Comparison of ENCODE assay signal across 8 cellular contexts in the genomic region with DNA sequence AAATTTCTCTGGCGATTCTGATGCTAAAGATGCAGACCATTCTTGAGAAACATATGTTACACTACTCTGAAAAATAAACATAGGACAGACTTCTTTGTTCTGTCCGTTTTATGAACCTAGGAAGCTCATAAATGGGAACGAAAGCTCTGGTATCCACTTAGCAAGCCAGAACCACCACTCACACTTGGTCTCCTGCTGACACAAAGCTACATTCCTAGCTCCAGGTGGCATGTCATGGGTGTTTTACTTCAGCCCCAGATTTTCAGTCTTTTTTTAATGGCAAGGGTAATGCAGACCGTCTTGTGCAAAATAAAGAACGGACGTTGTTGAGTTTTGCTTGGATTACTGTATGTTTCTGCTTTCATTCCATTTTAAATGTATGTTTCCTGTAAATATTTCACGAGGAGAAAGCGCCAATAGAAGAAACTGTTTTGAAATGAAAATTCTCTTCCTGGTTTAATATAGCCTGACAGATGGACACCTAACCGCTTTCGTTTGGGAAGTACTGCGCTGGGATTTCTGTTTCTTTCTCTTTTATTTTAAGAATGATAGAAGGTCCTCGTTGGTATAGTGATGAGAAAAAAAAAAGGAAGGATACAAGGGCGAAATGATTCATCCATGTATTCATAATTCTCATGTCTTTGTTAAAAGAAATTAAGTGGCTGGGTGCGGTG. TPM values are rescaled to one million over a fixed set of nuclear protein-coding genes. Genes with fewer than 3 reads are reported as not detected.
DNase-seq lines count a peak whose midpoint lies in the region; ATAC-seq and TF ChIP-seq lines count a peak whose summit lies in the region.

No MANE protein-coding gene starts in this region.

- H3K4me1 Mint-ChIP-seq in activated naive CD4-positive, alpha-beta T cell treated with anti-CD3 and anti-CD28 coated beads for 36 hours (ENCODE audit: low read depth), result peaks cover 23% of the 10 kb centered on the region
- H3K4me1 Mint-ChIP-seq in activated naive CD8-positive, alpha-beta T cell treated with anti-CD3 and anti-CD28 coated beads for 36 hours, result peaks cover 12% of the 10 kb centered on the region

- H3K27me3 ChIP-seq in sigmoid colon, result no peaks in the 10 kb centered on the region

- peaks cover 2% of the 10 kb centered on the region for H3K36me3 Mint-ChIP-seq in activated naive CD4-positive, alpha-beta T cell treated with anti-CD3 and anti-CD28 coated beads for 36 hours (ENCODE audit: low read depth)
- peaks cover 6% of the 10 kb centered on the region for H3K36me3 Mint-ChIP-seq in activated naive CD8-positive, alpha-beta T cell treated with anti-CD3 and anti-CD28 coated beads for 36 hours

- no peak for TF ChIP-seq POLR2A in sigmoid colon (IDR thresholded peaks at IDR 0.05)

- H3K4me1 ChIP-seq in sigmoid colon, result peaks cover 0 to 19% (median 11%) of the 10 kb centered on the region in 4 donors

- H3K27me3 Mint-ChIP-seq in activated naive CD4-positive, alpha-beta T cell treated with anti-CD3 and anti-CD28 coated beads for 36 hours (ENCODE audit: low read depth), result no peaks in the 10 kb centered on the region
- H3K27me3 Mint-ChIP-seq in activated naive CD8-positive, alpha-beta T cell treated with anti-CD3 and anti-CD28 coated beads for 36 hours, result no peaks in the 10 kb centered on the region

- H3K4me3 Mint-ChIP-seq in activated naive CD4-positive, alpha-beta T cell treated with anti-CD3 and anti-CD28 coated beads for 36 hours, result peak overlapping the region; percentile 100
- H3K4me3 Mint-ChIP-seq in activated naive CD8-positive, alpha-beta T cell treated with anti-CD3 and anti-CD28 coated beads for 36 hours, result peak overlapping the region; percentile 100

- intact Hi-C loops in activated naive CD4-positive, alpha-beta T cell treated with anti-CD3 and anti-CD28 coated beads for 36 hours (cut with micrococcal nuclease), result loop anchor here (5.0 to 10.0 kb wide), 3 partner anchors 325 to 515 kb away; partner anchors contain the start of genes OASL and RPLP0
- intact Hi-C loops in sigmoid colon (cut with DNase I), result loop anchor here (2.0 to 10.0 kb wide), 2 partner anchors 33 to 95 kb away; partner anchors contain the start of genes COX6A1 and DYNLL1

- CTCF ChIA-PET in activated naive CD4-positive, alpha-beta T cell treated with anti-CD3 and anti-CD28 coated beads for 36 hours (lab: Charles Lee), result interaction anchor here (0.6 to 1.5 kb wide), 4 partner anchors 8 to 504 kb away, joined by 3 to 5 read pairs (median 4); no protein-coding TSS in a partner anchor

- 6 to 21% methylated on average over 14 of the region's 14 CpGs for WGBS in sigmoid colon, 2 donors

- no peak for TF ChIP-seq EP300 in sigmoid colon (IDR thresholded peaks at IDR 0.05)

- no peaks in the 10 kb centered on the region for H3K36me3 ChIP-seq in sigmoid colon

- TF ChIP-seq CTCF in sigmoid colon (IDR thresholded peaks at IDR 0.05), result no peak

- no peaks in the 10 kb centered on the region for H3K9me3 Mint-ChIP-seq in activated naive CD4-positive, alpha-beta T cell treated with anti-CD3 and anti-CD28 coated beads for 36 hours
- H3K9me3 Mint-ChIP-seq in activated naive CD8-positive, alpha-beta T cell treated with anti-CD3 and anti-CD28 coated beads for 36 hours, result no peaks in the 10 kb centered on the region

- H3K27ac ChIP-seq in sigmoid colon, result peak overlapping the region; percentile 86 to 96 (median 91)

- H3K27ac Mint-ChIP-seq in activated naive CD4-positive, alpha-beta T cell treated with anti-CD3 and anti-CD28 coated beads for 36 hours, result peak overlapping the region; percentile 99
- H3K27ac Mint-ChIP-seq in activated naive CD8-positive, alpha-beta T cell treated with anti-CD3 and anti-CD28 coated beads for 36 hours, result peak overlapping the region; percentile 99

- H3K9me3 ChIP-seq in sigmoid colon, result no peaks in the 10 kb centered on the region

- peak overlapping the region; percentile 5 to 74 (median 66) for H3K4me3 ChIP-seq in sigmoid colon

- no peak for DNase-seq in activated naive CD4-positive, alpha-beta T cell treated with anti-CD3 and anti-CD28 coated beads for 36 hours
- no peak for DNase-seq in activated naive CD4-positive, alpha-beta T cell (lab: John Stamatoyannopoulos, UW)
- peak; percentile 54 for DNase-seq in NCI-H2107 (lab: John Stamatoyannopoulos, UW)
- no peak for DNase-seq in activated naive CD8-positive, alpha-beta T cell treated with anti-CD3 and anti-CD28 coated beads for 36 hours
- DNase-seq in hepatic stellate cell (ENCODE audit: low spot score), result peak; percentile 50
- no peak for DNase-seq in sigmoid colon

- ATAC-seq in HG02763 (IDR thresholded peaks at IDR 0.05; ENCODE audit: unreplicated experiment) (no peak), HG02973 (IDR thresholded peaks at IDR 0.05; ENCODE audit: unreplicated experiment) (no peak)

RNA-seq across cellular contexts. Expression of gene COQ5, which starts 0.8 kb away (rescaled TPM):
- total RNA-seq in activated naive CD4-positive, alpha-beta T cell treated with anti-CD3 and anti-CD28 coated beads for 36 hours, result 10 to 100 TPM; 29.5 TPM
- total RNA-seq in activated naive CD8-positive, alpha-beta T cell treated with anti-CD3 and anti-CD28 coated beads for 36 hours, result 10 to 100 TPM; 35.0 to 35.6 TPM
- 10 to 100 TPM; 17.4 to 29.4 (median 26.4) TPM for total RNA-seq in sigmoid colon
- polyA plus RNA-seq in sigmoid colon, result 10 to 100 TPM; 29.2 to 62.9 (median 38.4) TPM

RNA-seq across cellular contexts. Expression of gene RNF10, which starts 4.4 kb away (rescaled TPM):
- 100 to 1,000 TPM; 159 to 166 TPM for total RNA-seq in activated naive CD4-positive, alpha-beta T cell treated with anti-CD3 and anti-CD28 coated beads for 36 hours
- total RNA-seq in activated naive CD8-positive, alpha-beta T cell treated with anti-CD3 and anti-CD28 coated beads for 36 hours, result 100 to 1,000 TPM; 142 to 164 TPM
- total RNA-seq in sigmoid colon, result 100 to 1,000 TPM; 106 to 165 (median 110) TPM
- polyA plus RNA-seq in sigmoid colon, result 100 to 1,000 TPM; 115 to 177 (median 141) TPM

RNA-seq across cellular contexts. Expression of gene DYNLL1, which starts 33.9 kb away (rescaled TPM):
- total RNA-seq in activated naive CD4-positive, alpha-beta T cell treated with anti-CD3 and anti-CD28 coated beads for 36 hours, result 10 to 100 TPM; 93.4 to 93.5 TPM
- 100 to 1,000 TPM; 214 to 226 TPM for total RNA-seq in activated naive CD8-positive, alpha-beta T cell treated with anti-CD3 and anti-CD28 coated beads for 36 hours
- 100 to 1,000 TPM; 204 to 254 (median 235) TPM for total RNA-seq in sigmoid colon
- polyA plus RNA-seq in sigmoid colon, result 100 to 1,000 TPM; 285 to 942 (median 912) TPM

RNA-seq across cellular contexts. Expression of gene POP5, which starts 51.4 kb away (rescaled TPM):
- 10 to 100 TPM; 44.2 to 45.0 TPM for total RNA-seq in activated naive CD4-positive, alpha-beta T cell treated with anti-CD3 and anti-CD28 coated beads for 36 hours
- 10 to 100 TPM; 60.0 to 61.9 TPM for total RNA-seq in activated naive CD8-positive, alpha-beta T cell treated with anti-CD3 and anti-CD28 coated beads for 36 hours
- 10 to 100 TPM; 21.0 to 33.4 (median 25.2) TPM for total RNA-seq in sigmoid colon
- polyA plus RNA-seq in sigmoid colon, result 10 to 100 TPM; 27.6 to 58.0 (median 28.4) TPM

Comparison
In these comparisons a context has a peak if more than half of its experiments do, and no peak if none do; other contexts are left out.
1. DNase-seq: peak in NCI-H2107 (single experiment) and hepatic stellate cell (single experiment); none in activated naive CD4-positive, alpha-beta T cell treated with anti-CD3 and anti-CD28 coated beads for 36 hours (single experiment), activated naive CD4-positive, alpha-beta T cell (0 of 4), activated naive CD8-positive, alpha-beta T cell treated with anti-CD3 and anti-CD28 coated beads for 36 hours (single experiment) and sigmoid colon (single experiment).